10 cellular contexts compared by ENCODE assay signal in genomic region chr1:16945512-16945911, GRCh38. TPM values are rescaled to one million over a fixed set of nuclear protein-coding genes. Genes with fewer than 3 reads are reported as not detected.
DNase-seq lines count a peak whose midpoint lies in the region; ATAC-seq, FAIRE-seq and TF ChIP-seq lines count a peak whose summit lies in the region.
"Not testable (repeated sequence)": the region's sequence is repeated elsewhere in the genome, so short reads cannot be mapped to it uniquely, and the experiment has no call there.
"Had no signal": no experiment of that assay in that cellular context is flagged by ENCODE, and none has a peak within 500 bp of the region (broad histone marks: within the 10 kb centered on the region; RNA-seq: fewer than 3 reads in every experiment).

No MANE protein-coding gene starts in this region.

- ATAC-seq in GM12878, result not testable (repeated sequence)
- ATAC-seq in Right ventricle myocardium superior (ENCODE audit: poor library complexity) (peak; percentile 20), right cardiac atrium (peak; percentile 7 to 36)
- ATAC-seq in naive thymus-derived CD4-positive, alpha-beta T cell, result peak; percentile 12
- ATAC-seq in stimulated activated effector memory CD8-positive, alpha-beta T cell treated with anti-CD3 and anti-CD28 coated beads, Interleukin-12 subunit alpha, Interleukin-12 subunit beta, amount 100 ng/mL, for 72 hours, result peak; percentile 24

- not testable (repeated sequence) for DNase-seq in RWPE1 (ENCODE audit: low spot score); GM12878 (ENCODE audit: low read depth, low spot score); Right ventricle myocardium superior; right cardiac atrium; naive thymus-derived CD4-positive, alpha-beta T cell; stimulated activated effector memory CD8-positive, alpha-beta T cell treated with anti-CD3 and anti-CD28 coated beads, Interleukin-12 subunit alpha, Interleukin-12 subunit beta, amount 100 ng/mL, for 72 hours (ENCODE audit: low spot score in 2 of 2)

- H3K9me3 ChIP-seq in GM12878 (replicated peaks; ENCODE audit: control insufficient read depth, insufficient read depth, low read length); right cardiac atrium (ENCODE audit: control insufficient read depth, low read length); naive thymus-derived CD4-positive, alpha-beta T cell (ENCODE audit: control insufficient read depth in 2 of 3, low read length in 3 of 3): not testable (repeated sequence)

- TF ChIP-seq CTCF in RWPE1 (conservative IDR thresholded peaks at IDR 0.05; ENCODE audit: low read depth); GM12878 (IDR thresholded peaks at IDR 0.05 in 2 of 3, conservative IDR thresholded peaks at IDR 0.05 in 1 of 3; ENCODE audit: control insufficient read depth in 2 of 3, extremely low read depth in 1 of 3, insufficient read depth in 1 of 3, low read depth in 3 of 3, low read length in 3 of 3): not testable (repeated sequence)

- CTCF ChIA-PET in RWPE1 (lab: Yijun Ruan, JAX), result interaction anchor here (0.7 kb wide), 1 partner anchor 16 kb away, joined by 7 read pairs; no protein-coding TSS in a partner anchor
- CTCF ChIA-PET in GM12878 (lab: Yijun Ruan, JAX); naive thymus-derived CD4-positive, alpha-beta T cell (lab: Charles Lee): not testable (repeated sequence)

- not testable (repeated sequence) for H3K36me3 ChIP-seq in GM12878 (ENCODE audit: control insufficient read depth in 2 of 2, insufficient read depth in 2 of 2, low read length in 1 of 2)
- H3K36me3 ChIP-seq in naive thymus-derived CD4-positive, alpha-beta T cell (ENCODE audit: control insufficient read depth in 2 of 3, insufficient read depth in 3 of 3, low read length in 3 of 3), result peaks cover 0 to 44% (median 0%) of the 10 kb centered on the region in 3 experiments

- H2AFZ ChIP-seq in GM12878 (ENCODE audit: control insufficient read depth, low read depth, low read length), result not testable (repeated sequence)

- not testable (repeated sequence) for H4K20me1 ChIP-seq in GM12878 (ENCODE audit: control insufficient read depth, insufficient read depth)

- RAD21 ChIA-PET in GM12878 (lab: Charles Lee; ENCODE audit: unreplicated experiment), result not testable (repeated sequence)

- intact Hi-C loops in GM12878 (cut with micrococcal nuclease; ENCODE audit: unreplicated experiment); Right ventricle myocardium superior (cut with DNase I); naive thymus-derived CD4-positive, alpha-beta T cell (cut with micrococcal nuclease): not testable (repeated sequence)
- intact Hi-C loops in right cardiac atrium (cut with DNase I), result loop anchor here in 2 of 4 donors (5.0 kb wide), 1 partner anchor 323 kb away; no protein-coding TSS in a partner anchor

- H3K4me1 ChIP-seq in GM12878 (ENCODE audit: control insufficient read depth, insufficient read depth, low read length); right cardiac atrium (ENCODE audit: control insufficient read depth, insufficient read depth, low read length); naive thymus-derived CD4-positive, alpha-beta T cell (ENCODE audit: control insufficient read depth in 2 of 2, insufficient read depth in 2 of 2, low read length in 2 of 2): not testable (repeated sequence)

- H3K4me2 ChIP-seq in GM12878 (ENCODE audit: control insufficient read depth, insufficient read depth), result not testable (repeated sequence)

- FAIRE-seq in GM12878 (lab: Jason Lieb, UNC), result peak; percentile 18

- POLR2A ChIA-PET in RWPE1 (lab: Yijun Ruan, JAX; ENCODE audit: low non-redundant PET); GM12878 (lab: Charles Lee); naive thymus-derived CD4-positive, alpha-beta T cell (lab: Charles Lee): not testable (repeated sequence)

- H3K4me1 Mint-ChIP-seq in naive thymus-derived CD4-positive, alpha-beta T cell; stimulated activated effector memory CD8-positive, alpha-beta T cell treated with anti-CD3 and anti-CD28 coated beads, Interleukin-12 subunit alpha, Interleukin-12 subunit beta, amount 100 ng/mL, for 72 hours: not testable (repeated sequence)

- 43% methylated on average over 8 of the region's 9 CpGs for WGBS in GM12878 (ENCODE audit: insufficient coverage, insufficient replicate concordance, low lambda C conversion rate, missing lambda C conversion rate)
- 93% methylated on average over 8 of the region's 9 CpGs for WGBS in right cardiac atrium

- SMC1A ChIA-PET in GM12878 (lab: Charles Lee; ENCODE audit: uncharacterized antibody, unreplicated experiment), result interaction anchor here (2.2 kb wide), 1 partner anchor 100 kb away, joined by 5 read pairs; no protein-coding TSS in a partner anchor

- BruUV-seq in GM12878 (replicated peaks; lab: Mats Ljungman, UMichigan), result not testable (repeated sequence)

- 0 out of 2 replicates have a peak overlapping the region, but pooled peaks have one; percentile 98 for H3K27ac ChIP-seq in RWPE1
- not testable (repeated sequence) for H3K27ac ChIP-seq in GM12878 (ENCODE audit: control insufficient read depth, insufficient read depth); right cardiac atrium (ENCODE audit: low read length); naive thymus-derived CD4-positive, alpha-beta T cell (ENCODE audit: low read depth, low read length)

- peaks cover 0 to 30% (median 12%) of the 10 kb centered on the region in 5 donors for H3K36me3 Mint-ChIP-seq in naive thymus-derived CD4-positive, alpha-beta T cell
- peaks cover 31% of the 10 kb centered on the region for H3K36me3 Mint-ChIP-seq in stimulated activated effector memory CD8-positive, alpha-beta T cell treated with anti-CD3 and anti-CD28 coated beads, Interleukin-12 subunit alpha, Interleukin-12 subunit beta, amount 100 ng/mL, for 72 hours

- not testable (repeated sequence) for H3K4me3 Mint-ChIP-seq in naive thymus-derived CD4-positive, alpha-beta T cell; stimulated activated effector memory CD8-positive, alpha-beta T cell treated with anti-CD3 and anti-CD28 coated beads, Interleukin-12 subunit alpha, Interleukin-12 subunit beta, amount 100 ng/mL, for 72 hours

- not testable (repeated sequence) for TF ChIP-seq RAD21 in GM12878 (IDR thresholded peaks at IDR 0.05; ENCODE audit: insufficient read depth, low read depth, low read length)

- not testable (repeated sequence) for H3K27me3 Mint-ChIP-seq in naive thymus-derived CD4-positive, alpha-beta T cell

- not testable (repeated sequence) for H3K4me3 ChIP-seq in GM12878; right cardiac atrium (ENCODE audit: low read length); naive thymus-derived CD4-positive, alpha-beta T cell (ENCODE audit: low read length)

- H3K9ac ChIP-seq in GM12878 (ENCODE audit: control insufficient read depth, insufficient read depth, low read length), result not testable (repeated sequence)

- TF ChIP-seq POLR2A in GM12878 (IDR thresholded peaks at IDR 0.05; ENCODE audit: low read depth, low read length), result not testable (repeated sequence)

- H3K9me3 Mint-ChIP-seq in naive thymus-derived CD4-positive, alpha-beta T cell; stimulated activated effector memory CD8-positive, alpha-beta T cell treated with anti-CD3 and anti-CD28 coated beads, Interleukin-12 subunit alpha, Interleukin-12 subunit beta, amount 100 ng/mL, for 72 hours: not testable (repeated sequence)

- H3K27me3 ChIP-seq in GM12878 (replicated peaks in 1 of 2; ENCODE audit: control insufficient read depth in 2 of 2, insufficient read depth in 2 of 2, low read length in 1 of 2); right cardiac atrium (ENCODE audit: control insufficient read depth, insufficient read depth); naive thymus-derived CD4-positive, alpha-beta T cell (ENCODE audit: control insufficient read depth in 2 of 2, insufficient read depth in 2 of 2, low read length in 2 of 2): not testable (repeated sequence)

- not testable (repeated sequence) for H3K79me2 ChIP-seq in GM12878 (ENCODE audit: control insufficient read depth, insufficient read depth, low read length)

- not testable (repeated sequence) for TF ChIP-seq EP300 in GM12878 (IDR thresholded peaks at IDR 0.05; ENCODE audit: borderline replicate concordance in 1 of 2, control insufficient read depth in 1 of 2, low read depth in 2 of 2, low read length in 2 of 2)

- not testable (repeated sequence) for H3K27ac Mint-ChIP-seq in naive thymus-derived CD4-positive, alpha-beta T cell; stimulated activated effector memory CD8-positive, alpha-beta T cell treated with anti-CD3 and anti-CD28 coated beads, Interleukin-12 subunit alpha, Interleukin-12 subunit beta, amount 100 ng/mL, for 72 hours

- in situ Hi-C loops in GM12878 (cut with MboI), result loop anchor here (10.0 kb wide), 1 partner anchor 289 kb away; no protein-coding TSS in a partner anchor

RNA-seq across cellular contexts. Expression of gene CROCC, which starts 23.8 kb away (rescaled TPM):
- 9.3 and 12.0 TPM in 2 replicates for total RNA-seq in GM12878 (2013; cell fraction: nucleolus; rRNA removed)
- total RNA-seq in GM12878 (2014; rRNA removed) (3.2 and 3.4 TPM in 2 replicates), GM12878 (2014; rRNA removed; fragmentation: Illumina TruSeq; extraction: Trizol) (1.8 and 1.9 TPM in 2 replicates), GM12878 (2021) (3.3 and 3.4 TPM in 2 replicates), Right ventricle myocardium superior (6.9 TPM), right cardiac atrium (10 to 100 TPM in 3 of 4 donors, 1 to 10 TPM in 1; 6.7 to 11.9 (median 10.8) TPM)
- polyA plus RNA-seq in GM12878 (2011; ENCODE audit: low read depth), result 2.2 TPM
- polyA plus RNA-seq in GM12878 (2011; rRNA removed) (1.4 and 2.7 TPM in 2 replicates), GM12878 (2014; fragmentation: Illumina TruSeq; extraction: Trizol) (1.0 and 3.0 TPM in 2 replicates), GM12878 (2014; fragmentation: Nextera tagmentation; extraction: Ambion mirVana) (under 1 TPM; 0.04 to 0.05 TPM), GM12878 (2014; rRNA removed) (5.0 and 5.5 TPM in 2 replicates), GM12878 (2016; fragmentation: Nextera tagmentation; extraction: Ambion mirVana) (under 1 TPM; 0.82 to 0.84 TPM), right cardiac atrium (14.6 TPM)
- polyA plus RNA-seq in GM12878 (2011; cell fraction: cytosol; rRNA removed), result 2.1 and 3.4 TPM in 2 replicates
- 21.7 and 22.1 TPM in 2 replicates for polyA plus RNA-seq in GM12878 (2011; cell fraction: nucleus; rRNA removed)
- polyA plus RNA-seq in GM12878 (2012), result 3.6 and 6.5 TPM in 2 replicates
- 3.1 and 5.0 TPM in 2 replicates for polyA minus RNA-seq in GM12878 (2011; rRNA and poly(A)+ RNA removed)
- 0.52 and 0.53 TPM in 2 replicates for polyA minus RNA-seq in GM12878 (2011; cell fraction: cytosol; rRNA and poly(A)+ RNA removed)
- polyA minus RNA-seq in GM12878 (2011; cell fraction: nucleus; rRNA and poly(A)+ RNA removed), result 4.2 and 6.5 TPM in 2 replicates
- 10 to 100 TPM; 33.8 to 84.8 (median 62.7) TPM for total RNA-seq in naive thymus-derived CD4-positive, alpha-beta T cell
- polyA plus RNA-seq in naive thymus-derived CD4-positive, alpha-beta T cell, result 1 to 10 TPM; 1.4 to 6.8 TPM

RNA-seq across cellular contexts. Expression of gene MFAP2, which starts 34.9 kb away (rescaled TPM):
- not detected in 2 replicates for total RNA-seq in GM12878 (2013; cell fraction: nucleolus; rRNA removed)
- total RNA-seq in GM12878 (2014; rRNA removed), result not detected in 2 replicates
- not detected in 2 replicates for total RNA-seq in GM12878 (2014; rRNA removed; fragmentation: Illumina TruSeq; extraction: Trizol)
- total RNA-seq in GM12878 (2021), result not detected in 2 replicates
- not detected for polyA plus RNA-seq in GM12878 (2011; ENCODE audit: low read depth)
- not detected in 2 replicates for polyA plus RNA-seq in GM12878 (2011; rRNA removed)
- 0.06 TPM in 1 of 2 replicates, not detected in the other for polyA plus RNA-seq in GM12878 (2011; cell fraction: cytosol; rRNA removed)
- polyA plus RNA-seq in GM12878 (2011; cell fraction: nucleus; rRNA removed), result not detected in 2 replicates
- polyA plus RNA-seq in GM12878 (2012), result not detected in 2 replicates
- polyA plus RNA-seq in GM12878 (2014; fragmentation: Illumina TruSeq; extraction: Trizol), result not detected in 2 replicates
- polyA plus RNA-seq in GM12878 (2014; fragmentation: Nextera tagmentation; extraction: Ambion mirVana), result not detected
- polyA plus RNA-seq in GM12878 (2014; rRNA removed), result not detected in 2 replicates
- under 1 TPM in 1 of 2 experiments, not detected in 1; 0.16 TPM for polyA plus RNA-seq in GM12878 (2016; fragmentation: Nextera tagmentation; extraction: Ambion mirVana)
- not detected in 2 replicates for polyA minus RNA-seq in GM12878 (2011; rRNA and poly(A)+ RNA removed)
- not detected in 2 replicates for polyA minus RNA-seq in GM12878 (2011; cell fraction: cytosol; rRNA and poly(A)+ RNA removed)
- polyA minus RNA-seq in GM12878 (2011; cell fraction: nucleus; rRNA and poly(A)+ RNA removed), result not detected in 2 replicates
- 4.1 TPM for total RNA-seq in Right ventricle myocardium superior
- 10 to 100 TPM in 1 of 4 donors, 1 to 10 TPM in 3; 5.9 to 11.6 (median 6.8) TPM for total RNA-seq in right cardiac atrium
- polyA plus RNA-seq in right cardiac atrium, result 3.2 TPM
- total RNA-seq in naive thymus-derived CD4-positive, alpha-beta T cell, result not detected
- polyA plus RNA-seq in naive thymus-derived CD4-positive, alpha-beta T cell, result under 1 TPM in 1 of 2 donors, not detected in 1; 0.76 TPM
- total RNA-seq: CD4-positive, alpha-beta memory T cell; HT1080 had no signal
- polyA plus RNA-seq: CD14-positive monocyte; CD4-positive, alpha-beta memory T cell had no signal

RNA-seq across cellular contexts. Expression of gene RNU1-2, which starts 49.7 kb away (rescaled TPM):
- total RNA-seq in GM12878 (2013; cell fraction: nucleolus; rRNA removed), result under 0.01 TPM in 2 replicates
- total RNA-seq in GM12878 (2014; rRNA removed) (under 0.01 TPM in 2 replicates), GM12878 (2014; rRNA removed; fragmentation: Illumina TruSeq; extraction: Trizol) (20,946 and 25,634 TPM in 2 replicates), GM12878 (2021) (2,403 and 2,678 TPM in 2 replicates), Right ventricle myocardium superior (9,391 TPM), right cardiac atrium (1,000 to 10,000 TPM; 3,675 to 8,578 (median 7,073) TPM)
- polyA plus RNA-seq in GM12878 (2011; ENCODE audit: low read depth), result not detected
- polyA plus RNA-seq in GM12878 (2011; rRNA removed) (82.4 and 113 TPM in 2 replicates), GM12878 (2014; fragmentation: Illumina TruSeq; extraction: Trizol) (not detected in 2 replicates), GM12878 (2014; fragmentation: Nextera tagmentation; extraction: Ambion mirVana) (1 to 10 TPM; 4.5 to 4.9 TPM), GM12878 (2014; rRNA removed) (not detected in 2 replicates), GM12878 (2016; fragmentation: Nextera tagmentation; extraction: Ambion mirVana) (1 to 10 TPM; 2.6 to 3.6 TPM), right cardiac atrium (not detected)
- polyA plus RNA-seq in GM12878 (2011; cell fraction: cytosol; rRNA removed), result under 0.01 TPM in 1 of 2 replicates, not detected in the other
- under 0.01 TPM in 2 replicates for polyA plus RNA-seq in GM12878 (2011; cell fraction: nucleus; rRNA removed)
- 66.2 TPM in 1 of 2 replicates, not detected in the other for polyA plus RNA-seq in GM12878 (2012)
- under 0.01 and 12,429 TPM in 2 replicates for polyA minus RNA-seq in GM12878 (2011; rRNA and poly(A)+ RNA removed)
- 90,580 and 95,504 TPM in 2 replicates for polyA minus RNA-seq in GM12878 (2011; cell fraction: cytosol; rRNA and poly(A)+ RNA removed)
- polyA minus RNA-seq in GM12878 (2011; cell fraction: nucleus; rRNA and poly(A)+ RNA removed), result 67,711 and 110,374 TPM in 2 replicates
- total RNA-seq in naive thymus-derived CD4-positive, alpha-beta T cell, result 1,000 to 10,000 TPM; 2,341 to 4,458 (median 3,337) TPM
- not detected for polyA plus RNA-seq in naive thymus-derived CD4-positive, alpha-beta T cell
- total RNA-seq: HT1080 had no signal
- polyA plus RNA-seq: CD14-positive monocyte; CD4-positive, alpha-beta memory T cell; IMR-90 had no signal
